In the genomic region with DNA sequence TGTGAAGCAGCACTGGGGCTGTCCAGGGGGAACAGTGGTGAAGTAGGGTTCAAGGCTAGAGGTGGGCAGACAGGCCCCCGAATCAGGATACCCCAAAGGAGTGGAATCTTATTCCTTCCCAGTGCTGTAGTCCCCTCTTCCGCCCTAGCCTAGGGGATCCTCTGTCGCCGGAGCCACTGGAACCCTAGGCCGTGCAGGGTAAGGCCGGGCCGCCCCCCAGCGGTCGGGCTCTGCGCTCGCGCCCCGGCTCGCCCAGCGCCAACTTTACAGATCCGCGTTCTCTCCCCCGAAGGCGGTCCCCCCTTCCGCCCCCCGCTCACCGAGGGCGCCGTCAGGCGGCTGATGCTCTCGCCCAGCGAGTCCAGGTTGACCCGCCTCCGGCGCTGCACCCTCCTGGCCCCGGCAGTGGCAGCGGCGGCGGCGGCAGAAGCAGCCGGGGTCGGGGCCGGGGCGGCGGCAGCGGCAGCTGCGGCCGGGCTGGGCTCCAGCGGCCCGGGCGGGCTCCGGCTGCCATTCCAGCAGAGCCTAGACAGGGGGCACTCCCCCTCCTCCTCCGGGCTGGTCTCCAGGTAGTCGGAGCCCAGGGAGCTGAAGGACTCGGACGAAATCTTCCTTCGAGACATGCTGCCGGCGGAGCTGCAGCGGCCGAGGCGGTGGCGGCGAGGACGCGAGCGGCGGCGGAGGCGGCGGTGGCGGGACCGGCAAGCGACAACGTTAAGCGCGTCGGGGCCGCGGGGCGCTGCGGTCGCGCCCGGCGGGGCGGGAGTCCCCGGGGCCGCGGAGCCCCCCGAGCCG, we compare ENCODE assay signal across 8 cellular contexts. TPM values are rescaled to one million over a fixed set of nuclear protein-coding genes. Genes with fewer than 3 reads are reported as not detected.
DNase-seq lines count a peak whose midpoint lies in the region; ATAC-seq and TF ChIP-seq lines count a peak whose summit lies in the region.

No MANE protein-coding gene starts in this region.

- ATAC-seq in GM21447 (IDR thresholded peaks at IDR 0.05; ENCODE audit: unreplicated experiment) = peak; percentile 61
- ATAC-seq in esophagus mucosa = peak; percentile 56

- H3K4me1 ChIP-seq in vagina = peaks cover 15% of the 10 kb centered on the region

- peak in 2 of 3 experiments; percentile 30 to 36 for TF ChIP-seq CTCF in vagina (IDR thresholded peaks at IDR 0.05)

- no peak for TF ChIP-seq POLR2A in vagina (IDR thresholded peaks at IDR 0.05)

- peak overlapping the region; percentile 72 for H3K27ac ChIP-seq in vagina

- no peaks in the 10 kb centered on the region for H3K27me3 ChIP-seq in vagina

- no peaks in the 10 kb centered on the region for H3K36me3 ChIP-seq in vagina

- peak overlapping the region; percentile 49 to 82 for H3K4me3 ChIP-seq in vagina

- H3K9me3 ChIP-seq in vagina = no peaks in the 10 kb centered on the region

- intact Hi-C loops in vagina (cut with DNase I) = loop anchor here (10.0 kb wide), 1 partner anchor 293 kb away; no protein-coding TSS in a partner anchor

- DNase-seq in NCI-H187 (lab: John Stamatoyannopoulos, UW) (peak; percentile 48 to 51), NCI-H187 treated with DMSO at 0.1 percent for 48 hours (lab: John Stamatoyannopoulos, UW) (no peak), HT1080 (ENCODE audit: low read depth) (peak; percentile 62), SW 1271 (lab: John Stamatoyannopoulos, UW) (peak; percentile 62 to 65), mucosa of gallbladder (ENCODE audit: low spot score) (peak; percentile 10), vagina (ENCODE audit: extremely low spot score in 2 of 2) (no peak)

RNA-seq across cellular contexts. Expression of gene GUCY1A2, which starts 0.6 kb away (rescaled TPM):
- 0.27 and 0.84 TPM in 2 replicates for total RNA-seq in HT1080 (2014; rRNA removed; shearing (Covaris generic))
- polyA plus RNA-seq in HT1080 (2015; cell fraction: cytosol; rRNA removed) = 0.14 and 0.16 TPM in 2 replicates
- polyA plus RNA-seq in HT1080 (2015; cell fraction: nucleus; rRNA removed) = 0.23 and 0.35 TPM in 2 replicates
- total RNA-seq in esophagus mucosa (0.84 TPM), mucosa of gallbladder (3.2 TPM), vagina (7.4 TPM)

Comparison
In these comparisons a context has a peak if more than half of its experiments do, and no peak if none do; other contexts are left out.
1. DNase-seq: peak in NCI-H187 (2 of 2), HT1080 (single experiment), SW 1271 (2 of 2) and mucosa of gallbladder (single experiment); none in NCI-H187 treated with DMSO at 0.1 percent for 48 hours (single experiment) and vagina (0 of 2).